In the genomic region with DNA sequence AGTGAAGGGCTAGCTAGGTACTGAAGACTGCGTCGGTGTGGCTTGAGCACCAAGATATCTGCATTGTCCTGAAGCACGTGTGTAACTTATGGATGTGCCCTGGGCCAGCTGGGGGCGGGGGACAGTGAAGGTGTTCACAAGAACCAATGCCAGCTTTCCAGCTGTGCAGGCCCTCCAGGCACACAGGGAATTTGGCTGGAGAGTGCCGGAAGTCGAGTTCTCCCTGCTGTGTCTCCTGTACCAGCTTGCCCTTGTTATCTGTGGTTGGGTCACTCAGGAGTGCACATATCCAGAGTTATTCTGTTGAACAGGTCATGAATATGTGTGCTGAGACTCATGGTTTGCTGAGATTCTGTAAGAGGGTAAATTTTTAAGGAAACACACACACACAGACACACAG, we compare ENCODE assay signal across 15 cellular contexts.
DNase-seq lines count a peak whose midpoint lies in the region; ATAC-seq and TF ChIP-seq lines count a peak whose summit lies in the region.
"Had no signal": no experiment of that assay in that cellular context is flagged by ENCODE, and none has a peak within 500 bp of the region (broad histone marks: within the 10 kb centered on the region; RNA-seq: fewer than 3 reads in every experiment).

No MANE protein-coding gene starts in this region.

- 84% methylated on average over 6 of the region's 6 CpGs for WGBS in mesenchymal stem cell

- no peak overlapping the region for H3K14ac ChIP-seq in mesenchymal stem cell (ENCODE audit: low read length in 2 of 2)

- H3K4me2 ChIP-seq in mesenchymal stem cell (ENCODE audit: low read length, poor library complexity, severe bottlenecking): no peak overlapping the region

- H3K36me3 ChIP-seq in mesenchymal stem cell (ENCODE audit: control insufficient read depth in 1 of 2, insufficient read depth in 2 of 2, low read depth in 1 of 2, low read length in 2 of 2): no peaks in the 10 kb centered on the region

- CTCF ChIA-PET in RWPE1 (lab: Yijun Ruan, JAX): no interaction called here

- H4K91ac ChIP-seq in mesenchymal stem cell (ENCODE audit: low read length): no peak overlapping the region

- no peak overlapping the region for H3K23ac ChIP-seq in mesenchymal stem cell (ENCODE audit: low read length in 2 of 2)

- H3K9ac ChIP-seq in mesenchymal stem cell (ENCODE audit: low read length): no peak overlapping the region

- H4K8ac ChIP-seq in mesenchymal stem cell (ENCODE audit: low read length): no peak overlapping the region

- H3K4me1 ChIP-seq in foreskin keratinocyte (peaks cover 3% of the 10 kb centered on the region), mesenchymal stem cell (ENCODE audit: control insufficient read depth, insufficient read depth, low read depth, low read length) (no peaks in the 10 kb centered on the region)

- H3K79me1 ChIP-seq in mesenchymal stem cell (replicated peaks; ENCODE audit: low read length, poor library complexity, severe bottlenecking): no peaks in the 10 kb centered on the region

- no peaks in the 10 kb centered on the region for H3K9me3 ChIP-seq in mesenchymal stem cell (ENCODE audit: control insufficient read depth, low read length)

- no peaks in the 10 kb centered on the region for H3K27me3 ChIP-seq in foreskin keratinocyte
- peaks cover 0 to 40% of the 10 kb centered on the region in 2 experiments for H3K27me3 ChIP-seq in mesenchymal stem cell (ENCODE audit: control insufficient read depth in 1 of 2, insufficient read depth in 1 of 2, low read length in 2 of 2)

- H3K4me3 ChIP-seq in mesenchymal stem cell (ENCODE audit: insufficient read depth in 1 of 2, low read depth in 1 of 2, low read length in 2 of 2): no peak overlapping the region
- H3K4me3 ChIP-seq: SK-N-MC had no signal

- H2AK5ac ChIP-seq in mesenchymal stem cell (ENCODE audit: low read length, severe bottlenecking): no peak overlapping the region

- H2AFZ ChIP-seq in mesenchymal stem cell (ENCODE audit: low read depth, low read length): no peak overlapping the region

- H2BK120ac ChIP-seq in mesenchymal stem cell (ENCODE audit: low read depth, low read length): no peak overlapping the region

- peak; percentile 94 for ATAC-seq in foreskin keratinocyte

- no peak overlapping the region for H2BK5ac ChIP-seq in mesenchymal stem cell (ENCODE audit: low read depth, low read length, poor library complexity, severe bottlenecking)

- DNase-seq in DMS79 (lab: John Stamatoyannopoulos, UW) (peak; percentile 44), NCI-H146 (lab: John Stamatoyannopoulos, UW) (peak; percentile 69), RWPE1 (ENCODE audit: low spot score) (peak; percentile 26), foreskin keratinocyte (peak; percentile 79 to 89), kidney tubule cell (ENCODE audit: low spot score) (no peak), mesenchymal stem cell (no peak), cerebellar cortex (ENCODE audit: low spot score) (no peak)
- DNase-seq: EL, H9, KBM-7, NCI-H1436 treated with DMSO at 0.1 percent for 48 hours, NCI-H446 treated with DMSO at 0.1 percent for 48 hours, NCI-H774, Right ventricle myocardium superior had no signal

- H3K27ac ChIP-seq in RWPE1 (peak overlapping the region; percentile 37; the same call in 1 of the 2 replicates), foreskin keratinocyte (no peak overlapping the region), mesenchymal stem cell (ENCODE audit: low read length, poor library complexity, severe bottlenecking) (no peak overlapping the region)
- H3K27ac ChIP-seq: SK-N-MC had no signal

- no peak overlapping the region for H3K4ac ChIP-seq in mesenchymal stem cell (ENCODE audit: low read depth in 1 of 2, low read length in 2 of 2)

- POLR2A ChIA-PET in RWPE1 (lab: Yijun Ruan, JAX; ENCODE audit: low non-redundant PET): no interaction called here

- no peak overlapping the region for H2BK15ac ChIP-seq in mesenchymal stem cell (ENCODE audit: low read depth, poor library complexity, severe bottlenecking)

- H2BK12ac ChIP-seq in mesenchymal stem cell (ENCODE audit: low read length in 2 of 2): no peak overlapping the region

- H3K18ac ChIP-seq in mesenchymal stem cell (ENCODE audit: low read depth in 1 of 2, low read length in 2 of 2): no peak overlapping the region

- TF ChIP-seq CTCF in RWPE1 (conservative IDR thresholded peaks at IDR 0.05; ENCODE audit: low read depth) (no peak), foreskin keratinocyte (conservative IDR thresholded peaks at IDR 0.05) (no peak)

Comparison
In these comparisons a context has a peak if more than half of its experiments do, and no peak if none do; other contexts are left out.
1. DNase-seq: peak in DMS79 (single experiment), NCI-H146 (single experiment), RWPE1 (single experiment) and foreskin keratinocyte (2 of 2); none in kidney tubule cell (single experiment), mesenchymal stem cell (single experiment) and cerebellar cortex (single experiment).